Comparison of ENCODE assay signal across 28 cellular contexts in genomic region chr2:34980689-34981088, GRCh38.
"Had no signal": no experiment of that assay in that cellular context is flagged by ENCODE, and none has a peak within 500 bp of the region (broad histone marks: within the 10 kb centered on the region; RNA-seq: fewer than 3 reads in every experiment).

No MANE protein-coding gene starts in this region.

- H3K27ac ChIP-seq: ascending aorta, breast epithelium, cardiac muscle cell, colonic mucosa, epithelial cell of prostate, esophagus squamous epithelium, heart left ventricle, VCaP had no signal

- H3K4me3 ChIP-seq: ascending aorta, breast epithelium, cardiac muscle cell, colonic mucosa, esophagus squamous epithelium, heart left ventricle had no signal

- H3K36me3 ChIP-seq: ascending aorta, breast epithelium, cardiac muscle cell, colonic mucosa, esophagus squamous epithelium, heart left ventricle had no signal

- H3K27me3 ChIP-seq: ascending aorta, breast epithelium, cardiac muscle cell, colonic mucosa, esophagus squamous epithelium, heart left ventricle had no signal

- DNase-seq: activated CD4-positive, alpha-beta memory T cell treated with anti-CD3 and anti-CD28 coated beads, Interleukin-2, amount 10 ng/mL, durations not matched to agents 7 days and 5 days; activated CD4-positive, alpha-beta T cell treated with anti-CD3 and anti-CD28 coated beads for 1 hour; activated CD4-positive, alpha-beta T cell treated with anti-CD3 and anti-CD28 coated beads for 4 hours; activated CD4-positive, alpha-beta T cell treated with anti-CD3 and anti-CD28 coated beads, Interleukin-2, amount 10 ng/mL, durations not matched to agents 7 days and 5 days; activated CD4-positive, alpha-beta T cell treated with anti-CD3 and anti-CD28 coated beads, Interleukin-2, amount 50 U/mL, for 4 hours; activated CD8-positive, alpha-beta memory T cell treated with anti-CD3 and anti-CD28 coated beads, Interleukin-2, amount 50 U/mL, for 48 hours; activated gamma-delta T cell; activated naive CD4-positive, alpha-beta T cell; activated naive CD4-positive, alpha-beta T cell treated with anti-CD3 and anti-CD28 coated beads, Interleukin-2, amount 10 ng/mL, durations not matched to agents 7 days and 5 days; activated naive CD8-positive, alpha-beta T cell treated with anti-CD3 and anti-CD28 coated beads, Interleukin-2, amount 10 ng/mL, durations not matched to agents 7 days and 5 days; activated T-cell treated with anti-CD3 and anti-CD28 coated beads for 4 hours; activated T-cell treated with anti-CD3 and anti-CD28 coated beads, Interleukin-2, amount 50 U/mL, for 24 hours; activated T-cell treated with anti-CD3 and anti-CD28 coated beads, Interleukin-2, amount 50 U/mL, for 72 hours; central memory CD4-positive, alpha-beta T cell; cerebellar nuclear complex; colonic mucosa; effector CD8-positive, alpha-beta T cell; esophagus squamous epithelium; foreskin melanocyte; heart left ventricle; T-helper 2 cell had no signal

- ATAC-seq: activated naive CD4-positive, alpha-beta T cell treated with anti-CD3 and anti-CD28 coated beads, Interleukin-2, amount 50 U/mL, for 72 hours; activated T-cell treated with anti-CD3 and anti-CD28 coated beads, Interleukin-2, amount 50 U/mL, for 72 hours; heart left ventricle; WTC11 had no signal

- H3K4me1 ChIP-seq: ascending aorta, breast epithelium, colonic mucosa, esophagus squamous epithelium, heart left ventricle had no signal

- H3K9me3 ChIP-seq: ascending aorta, colonic mucosa, esophagus squamous epithelium had no signal
